Comparison of ENCODE assay signal across 1 cellular context in genomic region chr11:19374189-19374588, GRCh38.
TF ChIP-seq lines count a peak whose summit lies in the region.

No MANE protein-coding gene starts in this region.

TF ChIP-seq in SK-N-SH, 30 proteins besides CTCF, POLR2A, EP300 and RAD21:
- 0 out of 2 replicates have a peak, but pooled peaks have one; percentile 10 for TF ChIP-seq ZBTB33 (IDR thresholded peaks at IDR 0.05; ENCODE audit: borderline replicate concordance, low read depth)
- peak; percentile 91 for TF ChIP-seq PBX3 (IDR thresholded peaks at IDR 0.05)
- TF ChIP-seq FOXJ3 (CRISPR knock-in tag; IDR thresholded peaks at IDR 0.05): no peak
- peak; percentile 21; the same call in 1 of the 2 replicates for TF ChIP-seq RXRA (IDR thresholded peaks at IDR 0.05; ENCODE audit: borderline replicate concordance, low read depth)
- TF ChIP-seq JUND (IDR thresholded peaks at IDR 0.05): peak; percentile 78
- no peak for TF ChIP-seq SMC3 (IDR thresholded peaks at IDR 0.05; ENCODE audit: low read depth, low read length)
- no peak for TF ChIP-seq IRF3 (IDR thresholded peaks at IDR 0.05; ENCODE audit: low read depth, low read length)
- no peak for TF ChIP-seq USF2 (IDR thresholded peaks at IDR 0.05; ENCODE audit: borderline replicate concordance, low read depth, low read length)
- no peak for TF ChIP-seq POLR2AphosphoS5 (IDR thresholded peaks at IDR 0.05; ENCODE audit: low read depth, low read length)
- TF ChIP-seq USF1 (IDR thresholded peaks at IDR 0.05; ENCODE audit: borderline replicate concordance, low read depth): peak; percentile 62; the same call in 1 of the 2 replicates
- peak; percentile 55 for TF ChIP-seq NFIC (IDR thresholded peaks at IDR 0.05; ENCODE audit: borderline replicate concordance)
- TF ChIP-seq FOSL2 (IDR thresholded peaks at IDR 0.05; ENCODE audit: borderline replicate concordance, low read depth): peak; percentile 76; the same call in 1 of the 2 replicates
- peak; percentile 49; the same call in 1 of the 2 replicates for TF ChIP-seq TCF12 (IDR thresholded peaks at IDR 0.05)
